ENCODE assay signal across 7 cellular contexts in the genomic region with DNA sequence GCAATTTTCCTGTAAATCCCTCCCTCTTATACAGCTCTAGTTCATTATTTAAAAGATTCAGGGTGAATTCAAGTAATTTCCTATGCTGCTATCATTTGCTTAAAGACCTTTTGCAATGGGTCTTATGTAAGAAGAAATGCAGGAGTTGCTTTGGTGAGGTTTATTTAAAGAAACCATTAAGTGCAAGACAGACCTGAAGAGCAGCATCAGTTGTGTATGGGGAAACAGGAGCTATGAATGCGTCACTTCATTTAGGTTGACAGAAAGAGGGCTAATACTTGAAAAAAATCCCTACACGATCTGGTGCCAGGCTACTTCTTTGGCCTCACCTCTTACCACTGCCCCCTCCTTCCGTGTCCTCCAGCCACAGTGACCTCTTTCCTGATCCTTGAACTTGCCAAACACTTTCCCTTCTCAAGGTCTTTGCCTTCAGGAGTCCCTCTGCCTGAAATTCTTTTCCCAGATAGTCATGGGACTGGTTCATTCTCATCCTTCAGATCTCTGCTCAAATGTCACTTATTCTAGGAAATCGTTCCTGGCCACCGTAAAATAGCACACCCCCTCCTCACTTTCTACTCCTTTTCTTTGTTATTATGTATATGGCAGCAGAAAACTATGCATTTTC. TPM values are rescaled to one million over a fixed set of nuclear protein-coding genes. Genes with fewer than 3 reads are reported as not detected.
A peak's percentile ranks its signal among the peaks of the same experiment; 100 is the strongest.
DNase-seq lines count a peak whose midpoint lies in the region; TF ChIP-seq lines count a peak whose summit lies in the region.

No MANE protein-coding gene starts in this region.

- H3K4me1 ChIP-seq in SJCRH30 (peaks cover 11% of the 10 kb centered on the region), fibroblast of lung (ENCODE audit: control insufficient read depth, extremely low read depth, insufficient read depth, low read length) (peaks cover 13% of the 10 kb centered on the region), skeletal muscle satellite cell (ENCODE audit: control insufficient read depth, insufficient read depth, low read length) (peaks cover 35% of the 10 kb centered on the region)

- H3K36me3 ChIP-seq in H7 (replicated peaks; ENCODE audit: control insufficient read depth, insufficient read depth, low read length) (no peaks in the 10 kb centered on the region), SJCRH30 (no peaks in the 10 kb centered on the region), fibroblast of lung (ENCODE audit: control insufficient read depth, insufficient read depth, low read length) (no peaks in the 10 kb centered on the region), skeletal muscle satellite cell (ENCODE audit: insufficient read depth, low read length) (no peaks in the 10 kb centered on the region)

- H3K4me3 ChIP-seq in H7 (ENCODE audit: insufficient read depth, low read depth, low read length) (peak overlapping the region; percentile 75), SJCRH30 (peak overlapping the region; percentile 65), fibroblast of lung (replicated peaks in 1 of 4; ENCODE audit: control extremely low read depth in 1 of 4, insufficient read depth in 1 of 4, low read depth in 3 of 4, low read length in 4 of 4) (peak overlapping the region; percentile 58 to 71 (median 64)), skeletal muscle satellite cell (ENCODE audit: low read length) (peak overlapping the region; percentile 88)

- H3K9ac ChIP-seq in fibroblast of lung (ENCODE audit: insufficient read depth, low read length) (peak overlapping the region; percentile 91), skeletal muscle satellite cell (ENCODE audit: low read depth, low read length) (peak overlapping the region; percentile 87)

- H3K27me3 ChIP-seq in H7 (ENCODE audit: control insufficient read depth, insufficient read depth, low read length) (0 out of 2 replicates have a peak, but pooled peaks cover 1% of the 10 kb centered on the region), SJCRH30 (no peaks in the 10 kb centered on the region), fibroblast of lung (ENCODE audit: control insufficient read depth, insufficient read depth, low read length) (no peaks in the 10 kb centered on the region), skeletal muscle satellite cell (ENCODE audit: control insufficient read depth, insufficient read depth, low read length) (no peaks in the 10 kb centered on the region)

- peaks cover 22% of the 10 kb centered on the region for H3K79me2 ChIP-seq in fibroblast of lung (ENCODE audit: control insufficient read depth, insufficient read depth, low read length)

- H3K27ac ChIP-seq in SJCRH30: peak overlapping the region; percentile 78
- H3K27ac ChIP-seq in fibroblast of lung (ENCODE audit: insufficient read depth, low read length): peak overlapping the region; percentile 91

- DNase-seq in H7: no peak
- DNase-seq in SJCRH30: peak in 1 of 2 experiments; percentile 7
- no peak for DNase-seq in fibroblast of lung (ENCODE audit: low read depth in 2 of 2)
- no peak for DNase-seq in 8988T
- no peak for DNase-seq in KG1 (lab: John Stamatoyannopoulos, UW)
- no peak for DNase-seq in activated T-cell treated with anti-CD3 and anti-CD28 coated beads, Interleukin-2, amount 50 U/mL, for 1 hour

- H3K9me3 ChIP-seq in SJCRH30 (replicated peaks): no peaks in the 10 kb centered on the region
- H3K9me3 ChIP-seq in fibroblast of lung (ENCODE audit: control insufficient read depth, insufficient read depth, low read depth, low read length): no peaks in the 10 kb centered on the region
- H3K9me3 ChIP-seq in skeletal muscle satellite cell (replicated peaks; ENCODE audit: low read length): no peaks in the 10 kb centered on the region

- no peak for TF ChIP-seq CTCF in fibroblast of lung (conservative IDR thresholded peaks at IDR 0.05 in 1 of 2, IDR thresholded peaks at IDR 0.05 in 1 of 2; ENCODE audit: low read depth in 1 of 2, low read length in 2 of 2)

- no peaks in the 10 kb centered on the region for H4K20me1 ChIP-seq in fibroblast of lung (ENCODE audit: control insufficient read depth, extremely low read depth, insufficient read depth, low read length)

- peak overlapping the region; percentile 65 for H2AFZ ChIP-seq in fibroblast of lung (ENCODE audit: low read length)

- H3K4me2 ChIP-seq in fibroblast of lung (ENCODE audit: extremely low read depth, insufficient read depth, low read length) (peak overlapping the region; percentile 76), skeletal muscle satellite cell (ENCODE audit: low read length) (peak overlapping the region; percentile 91)

RNA-seq across cellular contexts. Expression of a gene that starts 1.4 kb away (rescaled TPM):
- total RNA-seq in H7 (2014; rRNA removed; shearing (Covaris generic)): 2.8 and 4.8 TPM in 2 replicates
- total RNA-seq in SJCRH30 (2014; rRNA removed; shearing (Covaris generic)): 3.7 TPM in 2 replicates
- 13.4 TPM in 2 replicates for total RNA-seq in fibroblast of lung
- polyA plus RNA-seq in fibroblast of lung: 5.0 and 5.7 TPM in 2 replicates
- 3.9 and 4.5 TPM in 2 replicates for polyA plus RNA-seq in fibroblast of lung (2012)
- 1.3 and 2.1 TPM in 2 replicates for polyA minus RNA-seq in fibroblast of lung (ENCODE audit: low replicate concordance)
- 7.1 and 7.9 TPM in 2 replicates for total RNA-seq in skeletal muscle satellite cell (2012; rRNA removed)
